In genomic region chr5:65612298-65612907, GRCh38 we compare ENCODE assay signal across 26 cellular contexts. TPM values are rescaled to one million over a fixed set of nuclear protein-coding genes. Genes with fewer than 3 reads are reported as not detected.
A peak's percentile ranks its signal among the peaks of the same experiment; 100 is the strongest.
DNase-seq lines count a peak whose midpoint lies in the region; ATAC-seq and TF ChIP-seq lines count a peak whose summit lies in the region.
"Had no signal": no experiment of that assay in that cellular context is flagged by ENCODE, and none has a peak within 500 bp of the region (broad histone marks: within the 10 kb centered on the region; RNA-seq: fewer than 3 reads in every experiment).

No MANE protein-coding gene starts in this region.

- H3K4me2 ChIP-seq in PC-3 (ENCODE audit: low read length) = 0 out of 2 replicates have a peak overlapping the region, but pooled peaks have one; percentile 13
- H3K4me2 ChIP-seq in trophoblast cell (ENCODE audit: low read length) = no peak overlapping the region

- no peak overlapping the region for H2BK12ac ChIP-seq in trophoblast cell (ENCODE audit: low read length)

- CTCF ChIA-PET in PC-3 (lab: Charles Lee) = no interaction called here

- no peaks in the 10 kb centered on the region for H3K9me2 ChIP-seq in PC-3 (replicated peaks; ENCODE audit: low read length)

- ATAC-seq in PC-3 = no peak
- ATAC-seq in left lung = peak; percentile 71
- ATAC-seq in upper lobe of left lung (ENCODE audit: low FRiP score in 2 of 2) = peak in 1 of 2 donors; percentile 40
- no peak for ATAC-seq in HG03439 (IDR thresholded peaks at IDR 0.05; ENCODE audit: unreplicated experiment)
- ATAC-seq: activated CD4-positive, CD25-positive, alpha-beta regulatory T cell treated with anti-CD3 and anti-CD28 coated beads, Interleukin-2, amount 50 U/mL, for 24 hours; activated T-cell treated with anti-CD3 and anti-CD28 coated beads, Interleukin-2, amount 50 U/mL, for 72 hours; esophagus mucosa; HCT116; naive thymus-derived CD4-positive, alpha-beta T cell; psoas muscle; stimulated activated memory B cell treated with anti-CD40 and anti-IgM and Interleukin-4, amounts not matched to agents 10 μg/mL and 1 μg/mL and 100 μg/mL, for 72 hours had no signal

- no peaks in the 10 kb centered on the region for H3K79me1 ChIP-seq in trophoblast cell (ENCODE audit: low read length)

- no peak overlapping the region for H2AK5ac ChIP-seq in trophoblast cell (ENCODE audit: low read length)

- H3K36me3 ChIP-seq in PC-3 (ENCODE audit: low read depth, low read length) (no peaks in the 10 kb centered on the region), left lung (peaks cover 0 to 79% of the 10 kb centered on the region in 2 donors), upper lobe of left lung (peaks cover 19 to 91% (median 40%) of the 10 kb centered on the region in 4 donors), trophoblast cell (ENCODE audit: control insufficient read depth in 1 of 2, insufficient read depth in 2 of 2, low read length in 2 of 2) (peaks cover 8 to 12% of the 10 kb centered on the region in 2 experiments)

- no peak overlapping the region for H4K91ac ChIP-seq in trophoblast cell (ENCODE audit: low read depth, low read length)

- no peak overlapping the region for H2AFZ ChIP-seq in PC-3 (ENCODE audit: low read length)
- H2AFZ ChIP-seq in trophoblast cell (ENCODE audit: insufficient read depth, low read length, poor library complexity) = no peak overlapping the region

- H3K4me3 ChIP-seq in PC-3 (ENCODE audit: low read length) = no peak overlapping the region
- no peak overlapping the region for H3K4me3 ChIP-seq in left lung
- no peak overlapping the region for H3K4me3 ChIP-seq in upper lobe of left lung
- H3K4me3 ChIP-seq in trophoblast cell (ENCODE audit: low read depth, low read length) = no peak overlapping the region
- H3K4me3 ChIP-seq: ascending aorta, psoas muscle, sigmoid colon had no signal

- TF ChIP-seq POLR2A in upper lobe of left lung (IDR thresholded peaks at IDR 0.05) = no peak

- H3K27ac ChIP-seq in PC-3 (ENCODE audit: low read length) (no peak overlapping the region), left lung (peak overlapping the region in 1 of 2 donors; percentile 29), upper lobe of left lung (peak overlapping the region in 3 of 4 donors; percentile 11 to 30 (median 20)), trophoblast cell (ENCODE audit: low read depth, low read length) (no peak overlapping the region)
- H3K27ac ChIP-seq: ascending aorta, psoas muscle, sigmoid colon had no signal

- no peak overlapping the region for H2BK120ac ChIP-seq in trophoblast cell (ENCODE audit: insufficient read depth, low read length, poor library complexity)

- H3K9ac ChIP-seq in PC-3 (ENCODE audit: low read length) (no peak overlapping the region), trophoblast cell (ENCODE audit: low read length) (no peak overlapping the region)

- no peaks in the 10 kb centered on the region for H4K20me1 ChIP-seq in PC-3 (ENCODE audit: low read length)

- POLR2A ChIA-PET in PC-3 (lab: Charles Lee; ENCODE audit: unreplicated experiment) = no interaction called here

- H2BK5ac ChIP-seq in trophoblast cell (ENCODE audit: low read depth, low read length, poor library complexity) = no peak overlapping the region

- no TSS peak for BruUV-seq in PC-3 (replicated peaks; lab: Mats Ljungman, UMichigan)

- H3K4ac ChIP-seq in trophoblast cell (ENCODE audit: low read depth, low read length) = no peak overlapping the region

- intact Hi-C loops in PC-3 (cut with micrococcal nuclease) = no loop called here
- intact Hi-C loops in left lung (cut with DNase I) = no loop called here

- H3K23ac ChIP-seq in trophoblast cell (ENCODE audit: low read length) = no peak overlapping the region

- no peak overlapping the region for H3K14ac ChIP-seq in trophoblast cell (ENCODE audit: low read length)

- DNase-seq in NCI-H510A treated with DMSO at 0.1 percent for 48 hours (lab: John Stamatoyannopoulos, UW) (peak; percentile 2), NCI-H510A (lab: John Stamatoyannopoulos, UW) (no peak), PC-3 (no peak), left lung (peak in 1 of 2 donors; percentile 48), upper lobe of left lung (peak in 1 of 2 donors; percentile 41), trophoblast cell (no peak), RPMI8226 (no peak)
- DNase-seq: activated CD4-positive, alpha-beta T cell treated with anti-CD3 and anti-CD28 coated beads, Interleukin-2, amount 50 U/mL, for 4 hours; activated T-cell treated with anti-CD3 and anti-CD28 coated beads, Interleukin-2, amount 50 U/mL, for 72 hours; AML-193; CD4-positive, CD25-positive, alpha-beta regulatory T cell; central memory CD4-positive, alpha-beta T cell; EL; left ventricle myocardium superior; naive thymus-derived CD4-positive, alpha-beta T cell; NCI-H1694 treated with DMSO at 0.1 percent for 48 hours; nucleus accumbens; psoas muscle; sigmoid colon; T-helper 2 cell had no signal

- no peak overlapping the region for H4K8ac ChIP-seq in trophoblast cell (ENCODE audit: low read depth, low read length)

- TF ChIP-seq EP300 in upper lobe of left lung (IDR thresholded peaks at IDR 0.05) = peak in 1 of 4 donors; percentile 84

- 72 to 83% methylated on average over 4 of the region's 4 CpGs for WGBS in upper lobe of left lung, 2 donors
- WGBS in trophoblast cell (ENCODE audit: extremely low coverage, insufficient coverage, insufficient read length) = no CpG with 5 or more reads among the region's 4 CpGs

- H3K79me2 ChIP-seq in PC-3 (ENCODE audit: low read length) (no peaks in the 10 kb centered on the region), trophoblast cell (ENCODE audit: control insufficient read depth, insufficient read depth, low read length, poor library complexity) (no peaks in the 10 kb centered on the region)

- H3K4me1 ChIP-seq in PC-3 (ENCODE audit: insufficient read depth, low read length) = peaks cover 10% of the 10 kb centered on the region; the same call in 1 of the 2 replicates
- no peaks in the 10 kb centered on the region for H3K4me1 ChIP-seq in left lung
- peaks cover 0 to 7% (median 0%) of the 10 kb centered on the region in 4 donors for H3K4me1 ChIP-seq in upper lobe of left lung
- no peaks in the 10 kb centered on the region for H3K4me1 ChIP-seq in trophoblast cell (ENCODE audit: control insufficient read depth in 1 of 2, insufficient read depth in 2 of 2, low read length in 2 of 2)
- H3K4me1 ChIP-seq: ascending aorta, psoas muscle, sigmoid colon had no signal

- H3K9me3 ChIP-seq in PC-3 (ENCODE audit: low read length) (no peaks in the 10 kb centered on the region), left lung (no peaks in the 10 kb centered on the region), upper lobe of left lung (no peaks in the 10 kb centered on the region), trophoblast cell (ENCODE audit: insufficient read depth, low read depth, low read length) (no peaks in the 10 kb centered on the region)
- H3K9me3 ChIP-seq: ascending aorta, psoas muscle, sigmoid colon had no signal

- H3F3A ChIP-seq in PC-3 (ENCODE audit: low read length, unreplicated experiment) = no peaks in the 10 kb centered on the region

- H4K12ac ChIP-seq in trophoblast cell (ENCODE audit: low read depth, low read length) = no peak overlapping the region

- TF ChIP-seq CTCF in PC-3 (conservative IDR thresholded peaks at IDR 0.05; ENCODE audit: low read depth, low read length) (no peak), left lung (IDR thresholded peaks at IDR 0.05) (no peak), upper lobe of left lung (IDR thresholded peaks at IDR 0.05) (no peak)

- no peak overlapping the region for H3K18ac ChIP-seq in trophoblast cell (ENCODE audit: low read length)

- H3K27me3 ChIP-seq in PC-3 (ENCODE audit: low read length) (no peaks in the 10 kb centered on the region), left lung (no peaks in the 10 kb centered on the region), upper lobe of left lung (no peaks in the 10 kb centered on the region), trophoblast cell (ENCODE audit: insufficient read depth, low read length) (no peaks in the 10 kb centered on the region)
- H3K27me3 ChIP-seq: ascending aorta, sigmoid colon had no signal

RNA-seq across cellular contexts. Expression of gene TRIM23, which starts 11.7 kb away (rescaled TPM):
- 4.7 and 7.7 TPM in 2 replicates for total RNA-seq in PC-3 (2014; rRNA removed)
- total RNA-seq in left lung = 10 to 100 TPM; 13.6 to 18.4 TPM
- 10 to 100 TPM in 5 of 6 donors, 1 to 10 TPM in 1; 9.4 to 20.5 (median 15.0) TPM for total RNA-seq in upper lobe of left lung
- polyA plus RNA-seq in trophoblast cell (2013) = 4.8 and 5.3 TPM in 2 replicates

RNA-seq across cellular contexts. Expression of gene SHLD3, which starts 12.4 kb away (rescaled TPM):
- total RNA-seq in PC-3 (2014; rRNA removed) (1.4 and 1.6 TPM in 2 replicates), left lung (1 to 10 TPM; 3.1 to 4.1 TPM), upper lobe of left lung (1 to 10 TPM in 5 of 6 donors, under 1 TPM in 1; 0.67 to 6.4 (median 3.4) TPM)
- polyA plus RNA-seq in trophoblast cell (2013) = 2.7 and 3.1 TPM in 2 replicates
- total RNA-seq: ascending aorta had no signal

RNA-seq across cellular contexts. Expression of gene TRAPPC13, which starts 12.4 kb away (rescaled TPM):
- total RNA-seq in PC-3 (2014; rRNA removed) (6.6 and 6.7 TPM in 2 replicates), left lung (10 to 100 TPM; 18.4 to 20.2 TPM), upper lobe of left lung (10 to 100 TPM; 16.1 to 27.4 (median 21.8) TPM)
- 9.6 and 10.1 TPM in 2 replicates for polyA plus RNA-seq in trophoblast cell (2013)

RNA-seq across cellular contexts. Expression of gene PPWD1, which starts 49.3 kb away (rescaled TPM):
- total RNA-seq in PC-3 (2014; rRNA removed) (11.6 and 14.8 TPM in 2 replicates), left lung (10 to 100 TPM; 29.4 to 31.0 TPM), upper lobe of left lung (10 to 100 TPM; 29.0 to 87.9 (median 35.5) TPM)
- polyA plus RNA-seq in trophoblast cell (2013) = 27.3 and 28.8 TPM in 2 replicates

RNA-seq across cellular contexts. Expression of gene CENPK, which starts 49.4 kb away (rescaled TPM):
- total RNA-seq in PC-3 (2014; rRNA removed) (8.0 and 8.6 TPM in 2 replicates), left lung (10 to 100 TPM in 1 of 2 donors, 1 to 10 TPM in 1; 8.3 to 11.3 TPM), upper lobe of left lung (10 to 100 TPM in 1 of 6 donors, 1 to 10 TPM in 4, not detected in 1; 2.3 to 23.0 (median 4.3) TPM)
- polyA plus RNA-seq in trophoblast cell (2013) = 27.5 and 30.6 TPM in 2 replicates

Comparison
In these comparisons a context has a peak if more than half of its experiments do, and no peak if none do; other contexts are left out.
1. H3K27ac ChIP-seq: peak in upper lobe of left lung (3 of 4); none in PC-3 (single experiment) and trophoblast cell (single experiment).